ENCODE assay signal across 1 cellular context in genomic region chr4:169823685-169824084, GRCh38.
TF ChIP-seq lines count a peak whose summit lies in the region.

No MANE protein-coding gene starts in this region.

TF ChIP-seq in WTC11, 78 proteins besides CTCF, POLR2A, EP300 and RAD21 (continued from another document):
- TF ChIP-seq ATF1 (CRISPR knock-in tag; IDR thresholded peaks at IDR 0.05) = no peak
- no peak for TF ChIP-seq HMGXB4 (CRISPR knock-in tag; IDR thresholded peaks at IDR 0.05)
- TF ChIP-seq MAX (CRISPR knock-in tag; IDR thresholded peaks at IDR 0.05) = no peak
